ENCODE assay signal across 10 cellular contexts in genomic region chr12:14776236-14776959, GRCh38. TPM values are rescaled to one million over a fixed set of nuclear protein-coding genes. Genes with fewer than 3 reads are reported as not detected.
DNase-seq lines count a peak whose midpoint lies in the region; ATAC-seq, FAIRE-seq and TF ChIP-seq lines count a peak whose summit lies in the region.
"Had no signal": no experiment of that assay in that cellular context is flagged by ENCODE, and none has a peak within 500 bp of the region (broad histone marks: within the 10 kb centered on the region; RNA-seq: fewer than 3 reads in every experiment).

No MANE protein-coding gene starts in this region.

- H3K9ac ChIP-seq in HUES6 (ENCODE audit: low read length): no peak overlapping the region
- H3K9ac ChIP-seq in astrocyte (ENCODE audit: low read length): no peak overlapping the region

- POLR2A ChIA-PET in CD8-positive, alpha-beta T cell (lab: Charles Lee): interaction anchor here (1.2 to 9.1 kb wide), 3 partner anchors 7 to 26 kb away, joined by 3 to 184 read pairs (median 20); partner anchors contain the start of genes C12orf60 and WBP11

- H3K27ac ChIP-seq in CD8-positive, alpha-beta T cell (ENCODE audit: low read depth, low read length): no peak overlapping the region
- H3K27ac ChIP-seq in HUES6 (ENCODE audit: low read depth, low read length) (no peak overlapping the region), astrocyte (ENCODE audit: low read depth, low read length) (no peak overlapping the region)

- H3K4me3 ChIP-seq in CD8-positive, alpha-beta T cell (ENCODE audit: low read depth, low read length): no peak overlapping the region
- H3K4me3 ChIP-seq in HUES6 (ENCODE audit: low read depth, low read length) (peak overlapping the region; percentile 86; the same call in 1 of the 2 replicates), astrocyte (ENCODE audit: insufficient read depth, low read depth, low read length) (no peak overlapping the region), lower leg skin (ENCODE audit: low read depth, poor library complexity, severe bottlenecking) (no peak overlapping the region)

- no peak overlapping the region for H2AFZ ChIP-seq in astrocyte (ENCODE audit: low read depth, low read length)

- no peak for ATAC-seq in CD8-positive, alpha-beta T cell
- no peak for ATAC-seq in natural killer cell

- H3K27ac Mint-ChIP-seq in CD8-positive, alpha-beta T cell: no peak overlapping the region
- H3K27ac Mint-ChIP-seq in astrocyte (ENCODE audit: unreplicated experiment) (peak overlapping the region; percentile 97), natural killer cell (peak overlapping the region; percentile 96 to 99)

- no peak overlapping the region for H3K4me3 Mint-ChIP-seq in CD8-positive, alpha-beta T cell
- H3K4me3 Mint-ChIP-seq in astrocyte (ENCODE audit: unreplicated experiment): peak overlapping the region; percentile 93
- H3K4me3 Mint-ChIP-seq in natural killer cell: peak overlapping the region; percentile 100

- no peaks in the 10 kb centered on the region for H3K27me3 Mint-ChIP-seq in CD8-positive, alpha-beta T cell (ENCODE audit: low read depth)
- no peaks in the 10 kb centered on the region for H3K27me3 Mint-ChIP-seq in astrocyte (ENCODE audit: low read depth, unreplicated experiment)
- peaks cover 0 to 5% of the 10 kb centered on the region in 2 donors for H3K27me3 Mint-ChIP-seq in natural killer cell (ENCODE audit: low read depth in 2 of 2)
- H3K27me3 Mint-ChIP-seq: activated B cell treated with CpG ODN at 0.5 μM for 24 hours had no signal

- H3K9me3 ChIP-seq in CD8-positive, alpha-beta T cell (ENCODE audit: low read length): no peaks in the 10 kb centered on the region
- H3K9me3 ChIP-seq in HUES6 (ENCODE audit: control insufficient read depth, insufficient read depth, low read depth, low read length) (no peaks in the 10 kb centered on the region), astrocyte (ENCODE audit: insufficient read depth, low read depth, low read length) (no peaks in the 10 kb centered on the region)

- DNase-seq in CD8-positive, alpha-beta T cell: no peak
- DNase-seq in astrocyte (ENCODE audit: low read depth): no peak
- DNase-seq in natural killer cell: no peak
- DNase-seq in dedifferentiated amniotic fluid mesenchymal stem cell (ENCODE audit: extremely low spot score): no peak
- no peak for DNase-seq in lower leg skin (ENCODE audit: low spot score in 2 of 2)
- DNase-seq in HK-2 (ENCODE audit: unreplicated experiment): no peak
- no peak for DNase-seq in stimulated activated CD4-positive, alpha-beta T cell treated with anti-CD3 and anti-CD28 coated beads, Interleukin-4, amount 100 ng/mL, for 1 hour
- DNase-seq: activated B cell treated with CpG ODN at 0.5 μM for 24 hours had no signal

- no peaks in the 10 kb centered on the region for H3K36me3 ChIP-seq in CD8-positive, alpha-beta T cell (ENCODE audit: insufficient read depth, low read length)
- no peaks in the 10 kb centered on the region for H3K36me3 ChIP-seq in HUES6 (ENCODE audit: control insufficient read depth, insufficient read depth, low read length)
- no peaks in the 10 kb centered on the region for H3K36me3 ChIP-seq in astrocyte (ENCODE audit: insufficient read depth, low read length)

- H3K4me2 ChIP-seq in astrocyte (ENCODE audit: low read length): peak overlapping the region; percentile 90

- H3K4me1 ChIP-seq in CD8-positive, alpha-beta T cell (ENCODE audit: insufficient read depth, low read length): peaks cover 31% of the 10 kb centered on the region
- H3K4me1 ChIP-seq in HUES6 (ENCODE audit: control insufficient read depth, insufficient read depth, low read length): peaks cover 23% of the 10 kb centered on the region
- peaks cover 10% of the 10 kb centered on the region for H3K4me1 ChIP-seq in astrocyte (ENCODE audit: insufficient read depth, low read length)

- H3K9me3 Mint-ChIP-seq in CD8-positive, alpha-beta T cell: peaks cover 2% of the 10 kb centered on the region
- H3K9me3 Mint-ChIP-seq in astrocyte (ENCODE audit: unreplicated experiment): no peaks in the 10 kb centered on the region
- no peaks in the 10 kb centered on the region for H3K9me3 Mint-ChIP-seq in natural killer cell
- H3K9me3 Mint-ChIP-seq: activated B cell treated with CpG ODN at 0.5 μM for 24 hours had no signal

- peaks cover 12% of the 10 kb centered on the region for H3K79me2 ChIP-seq in astrocyte (ENCODE audit: insufficient read depth, low read length)

- H3K27me3 ChIP-seq in CD8-positive, alpha-beta T cell (ENCODE audit: insufficient read depth, low read length): no peaks in the 10 kb centered on the region
- H3K27me3 ChIP-seq in HUES6 (ENCODE audit: control insufficient read depth, insufficient read depth, low read length): no peaks in the 10 kb centered on the region
- no peaks in the 10 kb centered on the region for H3K27me3 ChIP-seq in astrocyte (ENCODE audit: insufficient read depth, low read length)

- no peaks in the 10 kb centered on the region for H4K20me1 ChIP-seq in astrocyte (ENCODE audit: insufficient read depth, low read length)

- FAIRE-seq in astrocyte (lab: Jason Lieb, UNC): no peak

- CTCF ChIA-PET in CD8-positive, alpha-beta T cell (lab: Charles Lee): interaction anchor here (1.3 to 2.8 kb wide), 4 partner anchors 13 to 160 kb away, joined by 4 to 12 read pairs (median 7); no protein-coding TSS in a partner anchor

- TF ChIP-seq POLR2A in lower leg skin (IDR thresholded peaks at IDR 0.05): no peak

- peaks cover 60% of the 10 kb centered on the region for H3K4me1 Mint-ChIP-seq in CD8-positive, alpha-beta T cell (ENCODE audit: low read depth)
- H3K4me1 Mint-ChIP-seq in astrocyte (ENCODE audit: low read depth, unreplicated experiment) (peaks cover 32% of the 10 kb centered on the region), natural killer cell (peaks cover 42 to 43% of the 10 kb centered on the region in 2 donors)

- peak; percentile 30 for TF ChIP-seq CTCF in CD8-positive, alpha-beta T cell (IDR thresholded peaks at IDR 0.05)
- TF ChIP-seq CTCF in astrocyte (IDR thresholded peaks at IDR 0.05; ENCODE audit: insufficient read depth, low read depth, low read length): no peak
- peak; percentile 11 for TF ChIP-seq CTCF in natural killer cell (IDR thresholded peaks at IDR 0.05)
- no peak for TF ChIP-seq CTCF in lower leg skin (IDR thresholded peaks at IDR 0.05)

- 64 to 69% methylated on average over 5 of the region's 5 CpGs for WGBS in lower leg skin, 2 donors

- intact Hi-C loops in CD8-positive, alpha-beta T cell (cut with DNase I, micrococcal nuclease): loop anchor here (1.0 to 10.0 kb wide), 8 partner anchors 14 to 1672 kb away; partner anchors contain the start of genes C12orf60 (in 1 of the 2), GSG1 (in 1 of the 2), STRAP (in 1 of the 2) and WBP11 (in 1 of the 2)
- intact Hi-C loops in natural killer cell (cut with micrococcal nuclease) (no loop called here), lower leg skin (cut with DNase I; ENCODE audit: low total_unique reads) (no loop called here)

- peaks cover 17% of the 10 kb centered on the region for H3K36me3 Mint-ChIP-seq in CD8-positive, alpha-beta T cell
- H3K36me3 Mint-ChIP-seq in astrocyte (ENCODE audit: low read depth, unreplicated experiment): no peaks in the 10 kb centered on the region
- H3K36me3 Mint-ChIP-seq in natural killer cell: no peaks in the 10 kb centered on the region

RNA-seq across cellular contexts. Expression of gene WBP11, which starts 26.9 kb away (rescaled TPM):
- 100 to 1,000 TPM; 171 to 184 TPM for total RNA-seq in CD8-positive, alpha-beta T cell
- 67.1 and 72.1 TPM in 2 replicates for total RNA-seq in astrocyte
- total RNA-seq in natural killer cell: 100 to 1,000 TPM; 130 to 159 (median 134) TPM
- total RNA-seq in lower leg skin: 10 to 100 TPM; 12.1 to 23.2 (median 21.0) TPM

RNA-seq across cellular contexts. Expression of gene C12orf60, which starts 27.1 kb away (rescaled TPM):
- total RNA-seq in CD8-positive, alpha-beta T cell: under 1 TPM in 1 of 2 experiments, not detected in 1; 0.14 TPM
- total RNA-seq in astrocyte (1.7 and 2.0 TPM in 2 replicates), natural killer cell (under 1 TPM; 0.28 to 0.79 (median 0.33) TPM), lower leg skin (under 1 TPM in 2 of 4 donors, not detected in 2; 0.49 to 0.62 TPM)

RNA-seq across cellular contexts. Expression of gene SMCO3, which starts 37.6 kb away (rescaled TPM):
- not detected for total RNA-seq in CD8-positive, alpha-beta T cell
- total RNA-seq in astrocyte (0.57 and 0.84 TPM in 2 replicates), natural killer cell (not detected), lower leg skin (under 1 TPM in 1 of 4 donors, not detected in 3; 0.34 TPM)
- total RNA-seq: activated B cell treated with CpG ODN at 0.5 μM for 24 hours, mononuclear cell had no signal

Comparison
In these comparisons a context has a peak if more than half of its experiments do, and no peak if none do; other contexts are left out.
1. CTCF ChIP-seq: peak in CD8-positive, alpha-beta T cell (single experiment) and natural killer cell (single experiment); none in astrocyte (single experiment) and lower leg skin (0 of 3).
2. intact Hi-C loops: an anchor here in CD8-positive, alpha-beta T cell (1.0 to 10.0 kb wide); none called in natural killer cell and lower leg skin.